Comparison of ENCODE assay signal across 11 cellular contexts in the genomic region with DNA sequence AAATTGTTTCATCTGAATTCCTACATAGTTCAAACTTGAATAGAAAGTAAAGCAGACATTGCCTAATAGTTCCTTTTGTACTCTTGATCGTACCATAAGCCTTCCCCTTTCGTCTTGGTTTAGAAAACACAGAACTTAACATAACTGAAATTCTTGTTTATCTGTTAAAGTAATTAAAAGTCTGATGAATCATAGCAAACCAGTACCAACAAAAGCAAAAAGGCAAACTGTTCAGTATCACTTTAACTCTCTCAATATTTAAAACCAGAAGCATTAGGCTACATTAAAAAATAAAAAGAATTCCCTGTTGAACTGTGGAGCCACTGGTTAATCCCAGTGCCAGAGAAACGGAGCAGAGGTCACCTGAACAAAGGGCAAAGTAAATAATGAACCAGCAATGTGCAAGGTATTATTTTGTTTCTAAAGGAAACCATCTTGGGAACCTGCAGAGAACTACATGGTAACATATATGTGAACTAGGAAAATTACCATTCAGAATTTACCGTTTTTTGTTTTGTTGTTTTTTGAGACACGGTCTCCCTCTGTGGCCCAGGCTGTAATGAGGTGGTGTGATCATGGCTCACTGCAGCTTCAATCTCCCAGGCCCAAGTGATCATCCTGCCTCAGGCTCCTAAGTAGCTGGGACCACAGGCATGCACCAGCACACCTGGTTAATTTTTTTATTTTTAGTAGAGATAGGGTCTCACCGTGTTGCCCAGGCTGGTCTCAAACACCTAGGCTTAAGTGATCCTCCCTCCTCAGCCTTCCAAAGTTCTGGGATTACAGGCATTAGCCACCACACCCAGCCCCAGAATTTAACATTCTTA. TPM values are rescaled to one million over a fixed set of nuclear protein-coding genes. Genes with fewer than 3 reads are reported as not detected.
DNase-seq lines count a peak whose midpoint lies in the region; ATAC-seq and TF ChIP-seq lines count a peak whose summit lies in the region.
"Had no signal": no experiment of that assay in that cellular context is flagged by ENCODE, and none has a peak within 500 bp of the region (broad histone marks: within the 10 kb centered on the region; RNA-seq: fewer than 3 reads in every experiment).

No MANE protein-coding gene starts in this region.

- H3K4me1 ChIP-seq in mammary epithelial cell (ENCODE audit: insufficient read depth, low read length) = peaks cover 14% of the 10 kb centered on the region
- no peaks in the 10 kb centered on the region for H3K4me1 ChIP-seq in stomach smooth muscle (ENCODE audit: control insufficient read depth, insufficient read depth, low read length)

- H3K9ac ChIP-seq in mammary epithelial cell (ENCODE audit: insufficient read depth, low read length) = no peak overlapping the region
- no peak overlapping the region for H3K9ac ChIP-seq in stomach smooth muscle (ENCODE audit: low read length in 2 of 2)
- H3K9ac ChIP-seq: KMS-11 had no signal

- dilution Hi-C loops in mammary epithelial cell (cut with HindIII; ENCODE audit: low sequenced_read_pairs) = loop anchor here (5.0 kb wide), 2 partner anchors 52 to 73 kb away; no protein-coding TSS in a partner anchor

- no peak for DNase-seq in HL-60 (ENCODE audit: low read depth in 1 of 2, low spot score in 1 of 2)
- DNase-seq in mammary epithelial cell = no peak
- DNase-seq in left colon = no peak
- DNase-seq in activated naive CD4-positive, alpha-beta T cell treated with anti-CD3 and anti-CD28 coated beads for 36 hours = no peak
- no peak for DNase-seq in erythroblast (lab: John Stamatoyannopoulos, UW)
- no peak for DNase-seq in MG63
- no peak for DNase-seq in kidney tubule cell (ENCODE audit: low spot score)

- intact Hi-C loops in mammary epithelial cell (cut with micrococcal nuclease) = no loop called here
- intact Hi-C loops in left colon (cut with DNase I, micrococcal nuclease) = no loop called here
- intact Hi-C loops in activated naive CD4-positive, alpha-beta T cell treated with anti-CD3 and anti-CD28 coated beads for 36 hours (cut with micrococcal nuclease) = no loop called here

- H3K36me3 Mint-ChIP-seq in activated naive CD4-positive, alpha-beta T cell treated with anti-CD3 and anti-CD28 coated beads for 36 hours (ENCODE audit: low read depth) = peaks cover 2% of the 10 kb centered on the region

- H3K27me3 Mint-ChIP-seq in activated naive CD4-positive, alpha-beta T cell treated with anti-CD3 and anti-CD28 coated beads for 36 hours (ENCODE audit: low read depth) = no peaks in the 10 kb centered on the region

- WGBS in mammary epithelial cell (ENCODE audit: low coverage, missing lambda C conversion rate) = 32% methylated on average over 6 of the region's 6 CpGs

- BruUV-seq in mammary epithelial cell (replicated peaks; lab: Mats Ljungman, UMichigan) = no TSS peak

- H3K27ac ChIP-seq in HL-60 (replicated peaks) = peak overlapping the region; percentile 49
- H3K27ac ChIP-seq in mammary epithelial cell (ENCODE audit: insufficient read depth, low read depth, low read length) = peak overlapping the region; percentile 23
- peak overlapping the region; percentile 26 for H3K27ac ChIP-seq in stomach smooth muscle (ENCODE audit: low read length)
- H3K27ac ChIP-seq: KMS-11 had no signal

- H3K9me3 ChIP-seq in mammary epithelial cell (replicated peaks; ENCODE audit: insufficient read depth, low read length) = no peaks in the 10 kb centered on the region
- peaks cover 0 to 3% of the 10 kb centered on the region in 2 donors for H3K9me3 ChIP-seq in stomach smooth muscle (ENCODE audit: control insufficient read depth in 2 of 2, low read length in 2 of 2)
- H3K9me3 ChIP-seq in MG63 = peaks cover 4% of the 10 kb centered on the region; the same call in 1 of the 2 replicates

- H3K36me3 ChIP-seq in mammary epithelial cell (ENCODE audit: insufficient read depth, low read length) (no peaks in the 10 kb centered on the region), stomach smooth muscle (ENCODE audit: control insufficient read depth in 2 of 2, insufficient read depth in 2 of 2, low read length in 2 of 2) (peaks cover 3 to 10% of the 10 kb centered on the region in 2 donors), MG63 (no peaks in the 10 kb centered on the region)

- no peaks in the 10 kb centered on the region for H3K79me2 ChIP-seq in mammary epithelial cell (ENCODE audit: insufficient read depth, low read length)

- TF ChIP-seq CTCF in HL-60 (IDR thresholded peaks at IDR 0.05; ENCODE audit: insufficient read depth, low read length) (no peak), mammary epithelial cell (conservative IDR thresholded peaks at IDR 0.05 in 1 of 2, IDR thresholded peaks at IDR 0.05 in 1 of 2; ENCODE audit: extremely low read depth in 1 of 2, insufficient read depth in 1 of 2, low read depth in 1 of 2, low read length in 2 of 2) (no peak)

- ATAC-seq in left colon = peak; percentile 65
- ATAC-seq: activated naive CD4-positive, alpha-beta T cell treated with anti-CD3 and anti-CD28 coated beads, Interleukin-2, amount 50 U/mL, for 72 hours had no signal

- no peaks in the 10 kb centered on the region for H3K27me3 ChIP-seq in HL-60 (ENCODE audit: insufficient read depth, poor library complexity, severe bottlenecking)
- no peaks in the 10 kb centered on the region for H3K27me3 ChIP-seq in mammary epithelial cell (ENCODE audit: insufficient read depth, low read length)
- no peaks in the 10 kb centered on the region for H3K27me3 ChIP-seq in stomach smooth muscle (ENCODE audit: control insufficient read depth in 1 of 2, insufficient read depth in 2 of 2, low read length in 2 of 2)
- H3K27me3 ChIP-seq in MG63 = no peaks in the 10 kb centered on the region

- H3K4me3 ChIP-seq in HL-60 (replicated peaks; ENCODE audit: insufficient read depth, low read length) (no peak overlapping the region), mammary epithelial cell (replicated peaks in 1 of 3; ENCODE audit: insufficient read depth in 1 of 3, low read depth in 2 of 3, low read length in 3 of 3) (no peak overlapping the region), stomach smooth muscle (ENCODE audit: low read length in 2 of 2) (no peak overlapping the region), MG63 (no peak overlapping the region)

- H3K27ac Mint-ChIP-seq in activated naive CD4-positive, alpha-beta T cell treated with anti-CD3 and anti-CD28 coated beads for 36 hours = no peak overlapping the region
- H3K27ac Mint-ChIP-seq: activated naive CD4-positive, alpha-beta T cell treated with anti-CD3 and anti-CD28 coated beads, Interleukin-2, amount 50 U/mL, for 72 hours had no signal

- no peak overlapping the region for H3K4me3 Mint-ChIP-seq in activated naive CD4-positive, alpha-beta T cell treated with anti-CD3 and anti-CD28 coated beads for 36 hours

- peak overlapping the region; percentile 63 for H3K4me2 ChIP-seq in mammary epithelial cell (ENCODE audit: insufficient read depth, low read depth, low read length)
- H3K4me2 ChIP-seq: KMS-11 had no signal

- TF ChIP-seq POLR2A in erythroblast (IDR thresholded peaks at IDR 0.05; ENCODE audit: low read length) = no peak

- H3K9me3 Mint-ChIP-seq in activated naive CD4-positive, alpha-beta T cell treated with anti-CD3 and anti-CD28 coated beads for 36 hours = peaks cover 10% of the 10 kb centered on the region

- H4K20me1 ChIP-seq in mammary epithelial cell (ENCODE audit: insufficient read depth, low read length) = no peaks in the 10 kb centered on the region

- CTCF ChIA-PET in mammary epithelial cell (lab: Charles Lee; ENCODE audit: low non-redundant PET) = no interaction called here
- CTCF ChIA-PET in activated naive CD4-positive, alpha-beta T cell treated with anti-CD3 and anti-CD28 coated beads for 36 hours (lab: Charles Lee) = interaction anchor here (1.9 kb wide), 1 partner anchor 10 kb away, joined by 4 read pairs; a partner anchor contains a TSS

- peaks cover 6% of the 10 kb centered on the region for H3K4me1 Mint-ChIP-seq in activated naive CD4-positive, alpha-beta T cell treated with anti-CD3 and anti-CD28 coated beads for 36 hours (ENCODE audit: low read depth)

- in situ Hi-C loops in mammary epithelial cell (cut with MboI; ENCODE audit: low sequenced_read_pairs in 2 of 2) = no loop called here

- peak overlapping the region; percentile 49 for H2AFZ ChIP-seq in mammary epithelial cell (ENCODE audit: low read depth, low read length)

RNA-seq across cellular contexts. Expression of gene HIGD1C, which starts 17.1 kb away (rescaled TPM):
- total RNA-seq in mammary epithelial cell (not detected), left colon (not detected)
- polyA plus RNA-seq in mammary epithelial cell = not detected
- not detected for polyA minus RNA-seq in mammary epithelial cell
- not detected for total RNA-seq in activated naive CD4-positive, alpha-beta T cell treated with anti-CD3 and anti-CD28 coated beads for 36 hours
- total RNA-seq in MG63 (2014; rRNA removed; shearing (Covaris generic); ENCODE audit: low replicate concordance) = not detected in 2 replicates
- total RNA-seq: activated naive CD4-positive, alpha-beta T cell treated with anti-CD3 and anti-CD28 coated beads, Interleukin-2, amount 50 U/mL, for 72 hours; T-helper 1 cell treated with Interleukin-12 subunit alpha and Interleukin-12 subunit beta and Interleukin-4 antibody, amounts not matched to agents 30 ng/mL and 1 ng/mL, for 36 hours had no signal
